8 cellular contexts compared by ENCODE assay signal in the genomic region with DNA sequence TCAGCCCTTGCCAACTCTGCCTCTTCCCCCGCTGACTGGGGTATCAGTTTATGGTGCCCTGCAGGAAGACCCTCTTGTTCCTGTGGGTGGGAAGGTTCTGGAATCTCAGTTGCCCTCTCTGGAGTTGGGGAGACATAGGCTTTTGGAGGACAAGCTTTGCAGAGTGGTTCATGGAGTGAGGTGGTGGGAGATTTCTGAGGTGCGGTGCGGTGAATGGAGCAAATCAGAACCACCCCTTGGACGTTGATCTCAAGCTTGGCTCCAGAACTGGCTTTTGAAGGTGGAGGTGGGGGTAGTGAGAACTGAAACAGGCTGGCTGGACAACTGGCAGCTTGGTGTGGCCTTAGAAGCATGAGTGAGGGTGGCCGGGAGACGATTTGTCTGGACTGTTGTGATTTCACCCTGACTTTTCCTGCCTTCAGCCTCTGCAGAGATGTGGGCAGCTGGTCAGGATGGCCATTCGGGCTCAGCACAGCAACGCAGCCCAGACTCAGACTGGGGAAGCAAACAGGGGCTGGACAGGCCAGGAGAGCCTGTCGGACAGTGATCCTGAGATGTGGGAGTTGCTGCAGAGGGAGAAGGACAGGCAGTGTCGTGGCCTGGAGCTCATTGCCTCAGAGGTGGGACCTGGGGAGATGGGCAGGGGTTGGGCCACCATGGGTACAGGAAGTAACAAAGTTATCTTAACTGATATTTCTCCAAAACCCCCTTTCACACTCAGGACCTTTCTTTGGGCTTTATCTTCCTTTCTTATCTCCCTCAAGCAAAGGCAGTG. TPM values are rescaled to one million over a fixed set of nuclear protein-coding genes. Genes with fewer than 3 reads are reported as not detected.
DNase-seq lines count a peak whose midpoint lies in the region; ATAC-seq and TF ChIP-seq lines count a peak whose summit lies in the region.

No MANE protein-coding gene starts in this region.

- peak overlapping the region; percentile 91 for H3K27ac ChIP-seq in DND-41 (ENCODE audit: low read length)
- H3K27ac ChIP-seq in esophagus (ENCODE audit: low read depth in 2 of 2, low read length in 1 of 2): peak overlapping the region in 1 of 2 donors; percentile 45
- peak overlapping the region; percentile 98 for H3K27ac ChIP-seq in osteoblast (ENCODE audit: low read depth, low read length)

- H3K27me3 ChIP-seq in DND-41 (ENCODE audit: insufficient read depth, low read length, poor library complexity) (no peaks in the 10 kb centered on the region), esophagus (ENCODE audit: control insufficient read depth in 1 of 2, insufficient read depth in 2 of 2, low read length in 2 of 2) (no peaks in the 10 kb centered on the region), osteoblast (ENCODE audit: insufficient read depth, low read length) (no peaks in the 10 kb centered on the region)

- WGBS in esophagus, 2 donors: 41 to 47% methylated on average over 10 of the region's 10 CpGs

- H3K9ac ChIP-seq in DND-41 (ENCODE audit: low read depth, low read length): peak overlapping the region; percentile 83

- no peak for TF ChIP-seq CTCF in DND-41 (IDR thresholded peaks at IDR 0.05; ENCODE audit: borderline replicate concordance, extremely low read depth, low read length, poor library complexity, severe bottlenecking)
- TF ChIP-seq CTCF in osteoblast (IDR thresholded peaks at IDR 0.05; ENCODE audit: extremely low read depth, low read depth, low read length): no peak

- H3K36me3 ChIP-seq in DND-41 (ENCODE audit: insufficient read depth, low read length) (peaks cover 49% of the 10 kb centered on the region), esophagus (ENCODE audit: control insufficient read depth in 2 of 2, insufficient read depth in 2 of 2, low read length in 1 of 2) (peaks cover 9 to 34% of the 10 kb centered on the region in 2 donors), osteoblast (ENCODE audit: insufficient read depth, low read length) (peaks cover 37% of the 10 kb centered on the region)

- H3K4me2 ChIP-seq in DND-41 (ENCODE audit: insufficient read depth, low read length) (peak overlapping the region; percentile 85), osteoblast (ENCODE audit: insufficient read depth, low read length) (peak overlapping the region; percentile 96)

- H3K4me1 ChIP-seq in DND-41 (ENCODE audit: insufficient read depth, low read length) (peaks cover 49% of the 10 kb centered on the region), esophagus (ENCODE audit: control insufficient read depth in 2 of 2, insufficient read depth in 2 of 2, low read length in 1 of 2) (peaks cover 7 to 19% of the 10 kb centered on the region in 2 donors), osteoblast (ENCODE audit: insufficient read depth, low read length) (peaks cover 57% of the 10 kb centered on the region)

- H2AFZ ChIP-seq in DND-41 (ENCODE audit: low read depth, low read length) (no peak overlapping the region), osteoblast (ENCODE audit: low read length) (peak overlapping the region; percentile 52)

- H3K4me3 ChIP-seq in DND-41 (ENCODE audit: low read depth in 1 of 2, low read length in 2 of 2) (peak overlapping the region; percentile 52 to 67), esophagus (ENCODE audit: low read depth in 1 of 2, low read length in 2 of 2) (peak overlapping the region; percentile 61 to 78), osteoblast (ENCODE audit: insufficient read depth, low read length) (peak overlapping the region; percentile 84)

- ATAC-seq in DND-41 (ENCODE audit: insufficient read depth, low read depth) (no peak), HG03442 (IDR thresholded peaks at IDR 0.05; ENCODE audit: unreplicated experiment) (no peak), GM19455 (IDR thresholded peaks at IDR 0.05; ENCODE audit: unreplicated experiment) (no peak)

- DNase-seq in DND-41 (no peak), osteoblast (ENCODE audit: insufficient read length, low spot score, missing footprints) (no peak), NCI-H2171 (lab: John Stamatoyannopoulos, UW) (no peak)
- no peak for DNase-seq in stimulated activated CD4-positive, alpha-beta T cell treated with anti-CD3 and anti-CD28 coated beads, Interleukin-12 subunit alpha, Interleukin-12 subunit beta, amount 100 ng/mL, for 4 hours

- H3K9me3 ChIP-seq in DND-41 (ENCODE audit: insufficient read depth, low read length, severe bottlenecking) (no peaks in the 10 kb centered on the region), esophagus (ENCODE audit: control insufficient read depth in 2 of 2, insufficient read depth in 1 of 2, low read depth in 1 of 2, low read length in 1 of 2) (no peaks in the 10 kb centered on the region), osteoblast (ENCODE audit: low read depth, low read length) (no peaks in the 10 kb centered on the region)

- H4K20me1 ChIP-seq in DND-41 (ENCODE audit: insufficient read depth, low read length): peaks cover 50% of the 10 kb centered on the region
- H4K20me1 ChIP-seq in osteoblast (ENCODE audit: insufficient read depth, low read length): peaks cover 42% of the 10 kb centered on the region

- H3K79me2 ChIP-seq in DND-41 (ENCODE audit: insufficient read depth, low read length): peaks cover 35% of the 10 kb centered on the region
- H3K79me2 ChIP-seq in osteoblast (ENCODE audit: insufficient read depth, low read length): peaks cover 38% of the 10 kb centered on the region

TF ChIP-seq in PFSK-1, 5 proteins besides CTCF, POLR2A, EP300 and RAD21:
- TF ChIP-seq POLR2AphosphoS5 (IDR thresholded peaks at IDR 0.05; ENCODE audit: low read depth, low read length) (peak; percentile 36), TAF1 (IDR thresholded peaks at IDR 0.05; ENCODE audit: borderline replicate concordance, insufficient read depth, low read length) (no peak), SIN3A (IDR thresholded peaks at IDR 0.05; ENCODE audit: borderline replicate concordance, insufficient read depth, low read length) (no peak)

RNA-seq across cellular contexts. Expression of gene SHMT2, which starts 1.1 kb away (rescaled TPM):
- 1,038 TPM for polyA plus RNA-seq in PFSK-1 (2012; ENCODE audit: insufficient read length, low read depth)
- 10 to 100 TPM; 19.8 to 69.5 TPM for polyA plus RNA-seq in esophagus
- 384 and 408 TPM in 2 replicates for total RNA-seq in osteoblast

RNA-seq across cellular contexts. Expression of gene NXPH4, which starts 14.0 kb away (rescaled TPM):
- polyA plus RNA-seq in PFSK-1 (2012; ENCODE audit: insufficient read length, low read depth): 95.5 TPM
- polyA plus RNA-seq in esophagus: 1 to 10 TPM in 1 of 2 donors, under 1 TPM in 1; 0.73 to 1.3 TPM
- total RNA-seq in osteoblast: 0.88 and 1.1 TPM in 2 replicates

RNA-seq across cellular contexts. Expression of gene STAC3, which starts 20.4 kb away (rescaled TPM):
- 1.5 TPM for polyA plus RNA-seq in PFSK-1 (2012; ENCODE audit: insufficient read length, low read depth)
- polyA plus RNA-seq in esophagus: 1 to 10 TPM in 1 of 2 donors, under 1 TPM in 1; 0.96 to 1.4 TPM
- 0.36 and 0.59 TPM in 2 replicates for total RNA-seq in osteoblast
